In the genomic region with DNA sequence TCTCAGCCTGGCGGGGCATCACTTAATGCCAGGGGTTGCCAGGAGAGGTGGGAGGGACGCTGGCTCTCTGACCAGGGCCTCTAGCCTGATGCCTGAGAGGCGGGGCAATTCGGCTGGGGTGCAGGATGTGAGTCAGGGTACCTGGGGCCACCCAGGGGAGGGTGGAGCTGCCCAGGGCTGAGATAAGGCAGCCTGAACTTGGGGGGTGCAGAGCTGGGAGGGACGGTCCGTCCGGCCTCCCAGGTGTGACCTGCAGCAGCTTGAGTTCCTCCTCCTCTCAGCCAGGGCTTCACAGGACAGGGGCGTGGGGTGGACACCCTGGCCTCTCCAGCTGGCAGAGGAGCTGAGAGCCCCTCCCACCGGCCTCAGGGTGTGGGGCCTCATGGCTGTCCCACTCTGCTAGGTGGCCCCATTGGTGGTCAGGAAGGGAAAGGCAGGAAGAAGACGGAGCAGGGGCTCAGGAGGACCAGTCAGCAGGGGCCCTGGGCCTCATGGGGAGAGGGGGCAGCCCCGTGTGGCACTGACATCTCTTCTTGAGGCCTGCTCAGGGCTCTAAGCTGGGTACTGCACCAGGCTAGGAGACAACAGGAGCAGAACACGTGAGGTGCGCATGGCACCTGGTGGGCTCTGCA, we compare ENCODE assay signal across 8 cellular contexts. TPM values are rescaled to one million over a fixed set of nuclear protein-coding genes. Genes with fewer than 3 reads are reported as not detected.
DNase-seq lines count a peak whose midpoint lies in the region; ATAC-seq, FAIRE-seq and TF ChIP-seq lines count a peak whose summit lies in the region.

No MANE protein-coding gene starts in this region.

- H3K9me3 ChIP-seq in SK-N-MC (ENCODE audit: low read depth, low read length) (no peaks in the 10 kb centered on the region), neuron (ENCODE audit: low read length) (no peaks in the 10 kb centered on the region)

- no peak for TF ChIP-seq CTCF in glutamatergic neuron (IDR thresholded peaks at IDR 0.05; ENCODE audit: partially characterized antibody, unreplicated experiment)

- peaks cover 2% of the 10 kb centered on the region for H3K9me3 Mint-ChIP-seq in glutamatergic neuron (ENCODE audit: unreplicated experiment)

- H3K36me3 Mint-ChIP-seq in glutamatergic neuron (ENCODE audit: unreplicated experiment) = no peaks in the 10 kb centered on the region

- H3K4me3 ChIP-seq in SK-N-MC (peak overlapping the region; percentile 84), neuron (ENCODE audit: low read length) (peak overlapping the region; percentile 82)

- TF ChIP-seq POLR2A in GM12891 (IDR thresholded peaks at IDR 0.05; ENCODE audit: low read depth, low read length) = no peak

- H3K27ac ChIP-seq in SK-N-MC = no peak overlapping the region
- peak overlapping the region; percentile 90 for H3K27ac ChIP-seq in cingulate gyrus (ENCODE audit: low read depth, low read length)

- DNase-seq in GM12891 (ENCODE audit: insufficient read length, low spot score) (peak; percentile 19), SK-N-MC (ENCODE audit: low read depth, low spot score) (no peak), glutamatergic neuron (no peak)

- FAIRE-seq in GM12891 (lab: Jason Lieb, UNC) = no peak

- H3K4me1 ChIP-seq in neuron (ENCODE audit: insufficient read depth, low read length) = peaks cover 29% of the 10 kb centered on the region

- no peaks in the 10 kb centered on the region; the same call in 1 of the 2 replicates for H3K36me3 ChIP-seq in SK-N-MC (ENCODE audit: insufficient read depth, low read length)
- peaks cover 19% of the 10 kb centered on the region for H3K36me3 ChIP-seq in neuron (ENCODE audit: insufficient read depth, low read length)

- peaks cover 6% of the 10 kb centered on the region for H3K4me1 Mint-ChIP-seq in glutamatergic neuron (ENCODE audit: low read depth, unreplicated experiment)

- ATAC-seq in GM18858 (IDR thresholded peaks at IDR 0.05; ENCODE audit: unreplicated experiment) (no peak), GM21825 (IDR thresholded peaks at IDR 0.05; ENCODE audit: unreplicated experiment) (no peak), HG03378 (IDR thresholded peaks at IDR 0.05; ENCODE audit: unreplicated experiment) (no peak)

- H3K27ac Mint-ChIP-seq in glutamatergic neuron (ENCODE audit: unreplicated experiment) = no peak overlapping the region

- H3K4me3 Mint-ChIP-seq in glutamatergic neuron (ENCODE audit: unreplicated experiment) = no peak overlapping the region

- peak overlapping the region; percentile 87 for H2AFZ ChIP-seq in neuron (ENCODE audit: low read depth, low read length)

- no peaks in the 10 kb centered on the region for H3K27me3 ChIP-seq in neuron (ENCODE audit: insufficient read depth, low read length)

- H3K27me3 Mint-ChIP-seq in glutamatergic neuron (ENCODE audit: unreplicated experiment) = peaks cover 11% of the 10 kb centered on the region

- H3K9ac ChIP-seq in SK-N-MC (ENCODE audit: insufficient read length) = no peak overlapping the region

TF ChIP-seq in GM12891, 5 proteins besides CTCF, POLR2A, EP300 and RAD21:
- TF ChIP-seq POU2F2 (IDR thresholded peaks at IDR 0.05; ENCODE audit: low read depth, low read length) = no peak

RNA-seq across cellular contexts. Expression of a gene that starts 0.9 kb away (rescaled TPM):
- polyA plus RNA-seq in GM12891 (2012; ENCODE audit: low read depth, missing spikeins) = 12.4 TPM
- 3.2 TPM for total RNA-seq in glutamatergic neuron (ENCODE audit: unreplicated experiment)

RNA-seq across cellular contexts. Expression of a gene that starts 18.0 kb away (rescaled TPM):
- polyA plus RNA-seq in GM12891 (2012; ENCODE audit: low read depth, missing spikeins) = 45.4 TPM
- total RNA-seq in glutamatergic neuron (ENCODE audit: unreplicated experiment) = 83.6 TPM

RNA-seq across cellular contexts. Expression of a gene that starts 40.1 kb away (rescaled TPM):
- polyA plus RNA-seq in GM12891 (2012; ENCODE audit: low read depth, missing spikeins) = 306 TPM
- 418 TPM for total RNA-seq in glutamatergic neuron (ENCODE audit: unreplicated experiment)

RNA-seq across cellular contexts. Expression of a gene that starts 40.7 kb away (rescaled TPM):
- polyA plus RNA-seq in GM12891 (2012; ENCODE audit: low read depth, missing spikeins) = 327 TPM
- total RNA-seq in glutamatergic neuron (ENCODE audit: unreplicated experiment) = 93.1 TPM

RNA-seq across cellular contexts. Expression of a gene that starts 52.7 kb away (rescaled TPM):
- polyA plus RNA-seq in GM12891 (2012; ENCODE audit: low read depth, missing spikeins) = 11.5 TPM
- 69.9 TPM for total RNA-seq in glutamatergic neuron (ENCODE audit: unreplicated experiment)
